ENCODE assay signal across 15 cellular contexts in genomic region chr5:98193921-98194760, GRCh38.
DNase-seq lines count a peak whose midpoint lies in the region; ATAC-seq and TF ChIP-seq lines count a peak whose summit lies in the region.
"Had no signal": no experiment of that assay in that cellular context is flagged by ENCODE, and none has a peak within 500 bp of the region (broad histone marks: within the 10 kb centered on the region; RNA-seq: fewer than 3 reads in every experiment).

No MANE protein-coding gene starts in this region.

- H3K36me3 ChIP-seq in RWPE2 (ENCODE audit: low read depth) (no peaks in the 10 kb centered on the region), Peyer's patch (no peaks in the 10 kb centered on the region)

- no peak for TF ChIP-seq CTCF in RWPE2 (IDR thresholded peaks at IDR 0.05; ENCODE audit: poor library complexity, severe bottlenecking)
- no peak for TF ChIP-seq CTCF in Peyer's patch (IDR thresholded peaks at IDR 0.05)

- H3K4me1 ChIP-seq in RWPE2 (ENCODE audit: insufficient read depth, poor library complexity, severe bottlenecking): peaks cover 11% of the 10 kb centered on the region
- H3K4me1 ChIP-seq in Peyer's patch: no peaks in the 10 kb centered on the region

- peak; percentile 74 for ATAC-seq in RWPE2 (ENCODE audit: low read depth)
- no peak for ATAC-seq in GM18858 (IDR thresholded peaks at IDR 0.05; ENCODE audit: unreplicated experiment)
- ATAC-seq: CD8-positive, alpha-beta T cell; GM12878 had no signal

- H3K27ac ChIP-seq in RWPE2 (ENCODE audit: poor library complexity, severe bottlenecking) (peak overlapping the region; percentile 22), epithelial cell of prostate (peak overlapping the region; percentile 32), Peyer's patch (no peak overlapping the region)
- H3K27ac ChIP-seq: 22Rv1 had no signal

- no peak overlapping the region for H3K4me3 ChIP-seq in RWPE2 (ENCODE audit: severe bottlenecking)
- H3K4me3 ChIP-seq in Peyer's patch: no peak overlapping the region
- H3K4me3 ChIP-seq: GM12878 had no signal

- H3K27me3 ChIP-seq in RWPE2 (ENCODE audit: insufficient read depth, poor library complexity, severe bottlenecking) (no peaks in the 10 kb centered on the region), Peyer's patch (no peaks in the 10 kb centered on the region)

- no peaks in the 10 kb centered on the region for H3K9me3 ChIP-seq in RWPE2 (ENCODE audit: severe bottlenecking)
- H3K9me3 ChIP-seq in Peyer's patch: no peaks in the 10 kb centered on the region

- TF ChIP-seq POLR2A in Peyer's patch (IDR thresholded peaks at IDR 0.05): no peak

- peak; percentile 7 for DNase-seq in DMS53 (lab: John Stamatoyannopoulos, UW)
- DNase-seq in DMS53 treated with DMSO at 0.1 percent for 48 hours (lab: John Stamatoyannopoulos, UW; ENCODE audit: unreplicated experiment): no peak
- DNase-seq in RWPE2 (ENCODE audit: low spot score): no peak
- no peak for DNase-seq in epithelial cell of prostate (ENCODE audit: low read depth, low spot score)
- DNase-seq in renal cortical epithelial cell (ENCODE audit: low read depth): peak; percentile 29
- no peak for DNase-seq in Peyer's patch
- no peak for DNase-seq in pons (ENCODE audit: low spot score)
- DNase-seq: CD8-positive, alpha-beta T cell; COR-L47; DMS153; GOT3; H9 had no signal

Comparison
In these comparisons a context has a peak if more than half of its experiments do, and no peak if none do; other contexts are left out.
1. DNase-seq: peak in DMS53 (single experiment) and renal cortical epithelial cell (single experiment); none in DMS53 treated with DMSO at 0.1 percent for 48 hours (single experiment), RWPE2 (single experiment), epithelial cell of prostate (single experiment), Peyer's patch (0 of 3) and pons (single experiment).
2. H3K27ac ChIP-seq: peak in RWPE2 (single experiment) and epithelial cell of prostate (single experiment); none in Peyer's patch (0 of 4).